ENCODE assay signal across 8 cellular contexts in the genomic region with DNA sequence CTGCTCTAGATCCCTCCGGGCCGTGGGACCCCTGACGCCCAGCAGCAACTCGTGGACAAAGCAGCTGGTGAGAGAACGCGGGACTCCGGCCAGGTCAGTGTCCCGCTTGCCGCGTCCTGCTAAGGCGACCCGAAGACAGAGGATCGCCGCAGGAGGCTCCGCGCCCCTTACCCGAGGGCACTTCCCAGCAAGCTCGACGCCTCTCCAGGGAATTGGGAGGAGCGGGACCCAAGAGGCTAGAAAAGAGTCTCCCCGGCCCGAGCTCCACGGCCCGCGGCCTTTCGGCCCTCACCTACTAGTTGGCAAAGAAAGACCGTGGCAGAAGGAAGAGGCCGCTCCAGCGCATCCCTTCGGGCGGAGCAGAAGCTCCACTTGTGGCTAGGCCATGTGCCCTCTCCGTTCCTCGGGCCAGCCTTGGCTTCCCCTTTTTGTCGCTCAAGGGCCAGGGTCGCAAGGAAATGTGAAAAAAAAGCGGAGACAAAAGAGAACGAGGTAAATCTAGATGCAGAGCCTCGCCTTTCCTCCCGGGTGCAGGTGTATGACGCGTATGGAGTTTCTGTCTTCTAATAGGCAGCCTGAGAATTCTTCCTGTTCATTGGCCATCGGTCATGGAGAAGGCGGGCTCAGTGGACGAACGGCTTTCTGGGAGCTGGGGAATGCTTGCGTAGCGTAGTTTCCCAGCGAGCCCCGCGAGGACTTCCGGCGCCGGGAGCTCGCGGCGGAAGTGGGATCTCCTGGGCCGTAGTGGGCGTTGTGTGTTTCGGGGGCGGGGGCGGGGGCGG. TPM values are rescaled to one million over a fixed set of nuclear protein-coding genes. Genes with fewer than 3 reads are reported as not detected.
DNase-seq lines count a peak whose midpoint lies in the region; ATAC-seq, FAIRE-seq and TF ChIP-seq lines count a peak whose summit lies in the region.

A gene with protein sequence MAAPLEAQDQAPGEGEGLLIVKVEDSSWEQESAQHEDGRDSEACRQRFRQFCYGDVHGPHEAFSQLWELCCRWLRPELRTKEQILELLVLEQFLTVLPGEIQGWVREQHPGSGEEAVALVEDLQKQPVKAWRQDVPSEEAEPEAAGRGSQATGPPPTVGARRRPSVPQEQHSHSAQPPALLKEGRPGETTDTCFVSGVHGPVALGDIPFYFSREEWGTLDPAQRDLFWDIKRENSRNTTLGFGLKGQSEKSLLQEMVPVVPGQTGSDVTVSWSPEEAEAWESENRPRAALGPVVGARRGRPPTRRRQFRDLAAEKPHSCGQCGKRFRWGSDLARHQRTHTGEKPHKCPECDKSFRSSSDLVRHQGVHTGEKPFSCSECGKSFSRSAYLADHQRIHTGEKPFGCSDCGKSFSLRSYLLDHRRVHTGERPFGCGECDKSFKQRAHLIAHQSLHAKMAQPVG (plus strand): TSS at position 692 of the 782 bp plus-strand sequence. CDS start 2,252 bp downstream, outside the sequence.

- H3K27me3 ChIP-seq in Loucy (ENCODE audit: insufficient read depth, low read length, poor library complexity, severe bottlenecking) (peaks cover 5% of the 10 kb centered on the region), RWPE2 (ENCODE audit: insufficient read depth, poor library complexity, severe bottlenecking) (no peaks in the 10 kb centered on the region)

- H2AFZ ChIP-seq in Loucy (ENCODE audit: low read length) = peak within 1 kb of the TSS; percentile 82

- peaks cover 22% of the 10 kb centered on the region for H3K4me1 Mint-ChIP-seq in activated T-helper 2 cell treated with anti-CD3 and anti-CD28 coated beads, Interferon-gamma antibody, Interleukin-2, Interleukin-4, amounts not matched to agents 10 μg/mL and 5 μg/mL and 100 μg/mL, durations not matched to agents 14 hours and 24 hours and 36 hours (ENCODE audit: low read depth)
- peaks cover 14 to 20% of the 10 kb centered on the region in 2 donors for H3K4me1 Mint-ChIP-seq in natural killer cell treated with Interleukin-12 subunit alpha and Interleukin-12 subunit beta and Interleukin-15 and Interleukin-18, amount 100 ng/mL, for 72 hours (ENCODE audit: low read depth in 2 of 2)

- no peaks in the 10 kb centered on the region for H3K36me3 ChIP-seq in Loucy (ENCODE audit: insufficient read depth, low read length)
- H3K36me3 ChIP-seq in RWPE2 (ENCODE audit: low read depth) = peaks cover 22% of the 10 kb centered on the region

- DNase-seq in EH (ENCODE audit: low read depth) = peak; percentile 99
- DNase-seq in H54 (ENCODE audit: insufficient read length, low spot score) = peak; percentile 96
- DNase-seq in RWPE2 (ENCODE audit: low spot score) = peak; percentile 96
- peak; percentile 93 for DNase-seq in activated T-helper 2 cell treated with anti-CD3 and anti-CD28 coated beads, Interferon-gamma antibody, Interleukin-2, Interleukin-4, amounts not matched to agents 10 μg/mL and 5 μg/mL and 100 μg/mL, durations not matched to agents 14 hours and 24 hours and 36 hours (ENCODE audit: low spot score)
- peak; percentile 98 for DNase-seq in fibroblast of pulmonary artery (ENCODE audit: low read depth)
- peak; percentile 96 for DNase-seq in natural killer cell treated with Interleukin-12 subunit alpha and Interleukin-12 subunit beta and Interleukin-15 and Interleukin-18, amount 100 ng/mL, for 72 hours (ENCODE audit: low spot score)
- peak; percentile 95 for DNase-seq in stimulated activated naive CD4-positive, alpha-beta T cell treated with Interleukin-2 at 50 U/mL for 16 hours (lab: John Stamatoyannopoulos, UW)

- no peaks in the 10 kb centered on the region for H3K9me2 ChIP-seq in Loucy (replicated peaks; ENCODE audit: low read depth, low read length)

- H3K27ac Mint-ChIP-seq in activated T-helper 2 cell treated with anti-CD3 and anti-CD28 coated beads, Interferon-gamma antibody, Interleukin-2, Interleukin-4, amounts not matched to agents 10 μg/mL and 5 μg/mL and 100 μg/mL, durations not matched to agents 14 hours and 24 hours and 36 hours = peak within 1 kb of the TSS; percentile 96
- peak within 1 kb of the TSS; percentile 85 to 87 for H3K27ac Mint-ChIP-seq in natural killer cell treated with Interleukin-12 subunit alpha and Interleukin-12 subunit beta and Interleukin-15 and Interleukin-18, amount 100 ng/mL, for 72 hours

- TF ChIP-seq POLR2A in H54 (IDR thresholded peaks at IDR 0.05; ENCODE audit: low read depth, low read length) = no peak; the same call in 1 of the 2 replicates

- peak; percentile 94 for ATAC-seq in RWPE2 (ENCODE audit: low read depth)
- peak; percentile 96 to 98 for ATAC-seq in natural killer cell treated with Interleukin-12 subunit alpha and Interleukin-12 subunit beta and Interleukin-15 and Interleukin-18, amount 100 ng/mL, for 72 hours

- H3K9me3 ChIP-seq in Loucy (ENCODE audit: insufficient read depth, low read depth, low read length) (no peaks in the 10 kb centered on the region), RWPE2 (ENCODE audit: severe bottlenecking) (no peaks in the 10 kb centered on the region)

- peak within 1 kb of the TSS; percentile 44 for H3K27ac ChIP-seq in RWPE2 (ENCODE audit: poor library complexity, severe bottlenecking)

- H3K36me3 Mint-ChIP-seq in activated T-helper 2 cell treated with anti-CD3 and anti-CD28 coated beads, Interferon-gamma antibody, Interleukin-2, Interleukin-4, amounts not matched to agents 10 μg/mL and 5 μg/mL and 100 μg/mL, durations not matched to agents 14 hours and 24 hours and 36 hours (ENCODE audit: low read depth) = peaks cover 39% of the 10 kb centered on the region
- peaks cover 4% of the 10 kb centered on the region for H3K36me3 Mint-ChIP-seq in natural killer cell treated with Interleukin-12 subunit alpha and Interleukin-12 subunit beta and Interleukin-15 and Interleukin-18, amount 100 ng/mL, for 72 hours

- no peaks in the 10 kb centered on the region for H3K9me3 Mint-ChIP-seq in activated T-helper 2 cell treated with anti-CD3 and anti-CD28 coated beads, Interferon-gamma antibody, Interleukin-2, Interleukin-4, amounts not matched to agents 10 μg/mL and 5 μg/mL and 100 μg/mL, durations not matched to agents 14 hours and 24 hours and 36 hours
- no peaks in the 10 kb centered on the region for H3K9me3 Mint-ChIP-seq in natural killer cell treated with Interleukin-12 subunit alpha and Interleukin-12 subunit beta and Interleukin-15 and Interleukin-18, amount 100 ng/mL, for 72 hours

- peak within 1 kb of the TSS; percentile 95 for H3K9ac ChIP-seq in Loucy (ENCODE audit: low read depth, low read length, poor library complexity, severe bottlenecking)

- H3K4me3 ChIP-seq in Loucy (ENCODE audit: low read length, poor library complexity, severe bottlenecking) (peak within 1 kb of the TSS; percentile 90), RWPE2 (ENCODE audit: severe bottlenecking) (peak within 1 kb of the TSS; percentile 92), fibroblast of pulmonary artery (replicated peaks; ENCODE audit: low read depth, low read length) (peak within 1 kb of the TSS; percentile 88)

- H3K4me3 Mint-ChIP-seq in activated T-helper 2 cell treated with anti-CD3 and anti-CD28 coated beads, Interferon-gamma antibody, Interleukin-2, Interleukin-4, amounts not matched to agents 10 μg/mL and 5 μg/mL and 100 μg/mL, durations not matched to agents 14 hours and 24 hours and 36 hours (ENCODE audit: low read depth) = peak within 1 kb of the TSS; percentile 98
- H3K4me3 Mint-ChIP-seq in natural killer cell treated with Interleukin-12 subunit alpha and Interleukin-12 subunit beta and Interleukin-15 and Interleukin-18, amount 100 ng/mL, for 72 hours = peak within 1 kb of the TSS; percentile 98

- FAIRE-seq in H54 (lab: Jason Lieb, UNC) = peak; percentile 80

- H3K79me2 ChIP-seq in Loucy (ENCODE audit: insufficient read depth, low read length) = peaks cover 32% of the 10 kb centered on the region

- intact Hi-C loops in activated T-helper 2 cell treated with anti-CD3 and anti-CD28 coated beads, Interferon-gamma antibody, Interleukin-2, Interleukin-4, amounts not matched to agents 10 μg/mL and 5 μg/mL and 100 μg/mL, durations not matched to agents 14 hours and 24 hours and 36 hours (cut with micrococcal nuclease) = loop anchor here (1.0 to 2.0 kb wide), 3 partner anchors 10 to 32 kb away; no protein-coding TSS in a partner anchor

- H3K4me1 ChIP-seq in Loucy (ENCODE audit: insufficient read depth, low read length, poor library complexity, severe bottlenecking) = no peaks in the 10 kb centered on the region
- H3K4me1 ChIP-seq in RWPE2 (ENCODE audit: insufficient read depth, poor library complexity, severe bottlenecking) = peaks cover 4% of the 10 kb centered on the region

- H3F3A ChIP-seq in Loucy (ENCODE audit: low read depth) = no peaks in the 10 kb centered on the region

- H3K27me3 Mint-ChIP-seq in activated T-helper 2 cell treated with anti-CD3 and anti-CD28 coated beads, Interferon-gamma antibody, Interleukin-2, Interleukin-4, amounts not matched to agents 10 μg/mL and 5 μg/mL and 100 μg/mL, durations not matched to agents 14 hours and 24 hours and 36 hours (ENCODE audit: low read depth) = no peaks in the 10 kb centered on the region
- no peaks in the 10 kb centered on the region for H3K27me3 Mint-ChIP-seq in natural killer cell treated with Interleukin-12 subunit alpha and Interleukin-12 subunit beta and Interleukin-15 and Interleukin-18, amount 100 ng/mL, for 72 hours

- H4K20me1 ChIP-seq in Loucy (ENCODE audit: insufficient read depth, low read length, poor library complexity, severe bottlenecking) = no peaks in the 10 kb centered on the region

- TF ChIP-seq CTCF in Loucy (conservative IDR thresholded peaks at IDR 0.05; ENCODE audit: low read length) = no peak
- TF ChIP-seq CTCF in RWPE2 (IDR thresholded peaks at IDR 0.05; ENCODE audit: poor library complexity, severe bottlenecking) = no peak
- no peak for TF ChIP-seq CTCF in fibroblast of pulmonary artery (IDR thresholded peaks at IDR 0.05; ENCODE audit: low read length, missing control alignments)

- peak within 1 kb of the TSS; percentile 87 for H3K4me2 ChIP-seq in Loucy (ENCODE audit: low read depth, low read length, poor library complexity, severe bottlenecking)

RNA-seq across cellular contexts. Expression of the gene that starts here (rescaled TPM):
- total RNA-seq in activated T-helper 2 cell treated with anti-CD3 and anti-CD28 coated beads, Interferon-gamma antibody, Interleukin-2, Interleukin-4, amounts not matched to agents 10 μg/mL and 5 μg/mL and 100 μg/mL, durations not matched to agents 14 hours and 24 hours and 36 hours = 9.1 and 9.3 TPM in 2 replicates
- total RNA-seq in natural killer cell treated with Interleukin-12 subunit alpha and Interleukin-12 subunit beta and Interleukin-15 and Interleukin-18, amount 100 ng/mL, for 72 hours = 10 to 100 TPM in 1 of 2 donors, 1 to 10 TPM in 1; 8.5 to 11.6 TPM

Comparison
In these comparisons a context has a peak if more than half of its experiments do, and no peak if none do; other contexts are left out.
1. Peak in every context shown above with its lines: DNase-seq, ATAC-seq, H3K4me3 ChIP-seq and H3K27ac ChIP-seq.